ENCODE assay signal across 35 cellular contexts in genomic region chr11:61709110-61709509, GRCh38. TPM values are rescaled to one million over a fixed set of nuclear protein-coding genes. Genes with fewer than 3 reads are reported as not detected.
"Had no signal": no experiment of that assay in that cellular context is flagged by ENCODE, and none has a peak within 500 bp of the region (broad histone marks: within the 10 kb centered on the region; RNA-seq: fewer than 3 reads in every experiment).

No MANE protein-coding gene starts in this region.

- H3K9me3 ChIP-seq: ascending aorta had no signal

- DNase-seq: activated B cell treated with CpG ODN at 0.5 μM for 24 hours; activated CD4-positive, alpha-beta memory T cell treated with anti-CD3 and anti-CD28 coated beads for 36 hours; activated CD4-positive, alpha-beta T cell treated with anti-CD3 and anti-CD28 coated beads for 4 hours; activated CD4-positive, alpha-beta T cell treated with anti-CD3 and anti-CD28 coated beads, Interleukin-2, amount 10 ng/mL, durations not matched to agents 24 days and 14 days; activated CD4-positive, alpha-beta T cell treated with anti-CD3 and anti-CD28 coated beads, Interleukin-2, amount 50 U/mL, for 1 hour; activated CD4-positive, alpha-beta T cell treated with anti-CD3 and anti-CD28 coated beads, Interleukin-2, amount 50 U/mL, for 4 hours; activated CD4-positive, CD25-positive, alpha-beta regulatory T cell treated with anti-CD3 and anti-CD28 coated beads, Interleukin-2, amount 50 U/mL, for 72 hours; activated CD8-positive, alpha-beta memory T cell treated with anti-CD3 and anti-CD28 coated beads, Interleukin-2, amount 50 U/mL, for 4 hours; activated CD8-positive, alpha-beta T cell treated with anti-CD3 and anti-CD28 coated beads for 36 hours; activated effector memory CD4-positive, alpha-beta T cell treated with Interleukin-2 at 50 U/mL for 16 hours; activated gamma-delta T cell; activated naive CD4-positive, alpha-beta T cell treated with anti-CD3 and anti-CD28 coated beads, Interleukin-2, amount 10 ng/mL, durations not matched to agents 7 days and 5 days; activated naive CD4-positive, alpha-beta T cell treated with Interleukin-2 at 50 U/mL for 16 hours; activated naive CD8-positive, alpha-beta T cell treated with anti-CD3 and anti-CD28 coated beads, Interleukin-2, amount 10 ng/mL, durations not matched to agents 7 days and 5 days; activated naive CD8-positive, alpha-beta T cell treated with anti-CD3 and anti-CD28 coated beads, Interleukin-2, amount 50 U/mL, for 24 hours; activated T-cell treated with anti-CD3 and anti-CD28 coated beads, Interleukin-2, amount 50 U/mL, for 24 hours; activated T-cell treated with anti-CD3 and anti-CD28 coated beads, Interleukin-2, amount 50 U/mL, for 48 hours; amygdala; anterior cingulate cortex; caudate nucleus; T-helper 1 cell; T-helper 2 cell; T-helper 9 cell had no signal

- H3K4me1 ChIP-seq: ascending aorta had no signal

- H3K4me3 Mint-ChIP-seq: activated B cell treated with CpG ODN at 0.5 μM for 24 hours; activated CD4-positive, alpha-beta memory T cell treated with anti-CD3 and anti-CD28 coated beads for 36 hours; activated CD4-positive, alpha-beta T cell treated with anti-CD3 and anti-CD28 coated beads, Interleukin-2, amount 10 ng/mL, durations not matched to agents 24 days and 14 days; activated CD8-positive, alpha-beta T cell treated with anti-CD3 and anti-CD28 coated beads for 36 hours; activated naive CD4-positive, alpha-beta T cell treated with anti-CD3 and anti-CD28 coated beads, Interleukin-2, amount 10 ng/mL, durations not matched to agents 7 days and 5 days; activated naive CD4-positive, alpha-beta T cell treated with anti-CD3 and anti-CD28 coated beads, Interleukin-2, amount 50 U/mL, for 24 hours; activated naive CD8-positive, alpha-beta T cell; activated naive CD8-positive, alpha-beta T cell treated with anti-CD3 and anti-CD28 coated beads, Interleukin-2, amount 10 ng/mL, durations not matched to agents 7 days and 5 days; activated naive CD8-positive, alpha-beta T cell treated with anti-CD3 and anti-CD28 coated beads, Interleukin-2, amount 50 U/mL, for 24 hours; activated T-cell treated with anti-CD3 and anti-CD28 coated beads, Interleukin-2, amount 50 U/mL, for 24 hours; brain; central memory CD8-positive, alpha-beta T cell; T-helper 1 cell treated with Interleukin-12 subunit alpha and Interleukin-12 subunit beta and Interleukin-4 antibody, amounts not matched to agents 30 μg/mL and 1 μg/mL, for 36 hours; T-helper 2 cell treated with Interferon-gamma antibody and Interleukin-4, amounts not matched to agents 5 μg/mL and 100 μg/mL, for 36 hours had no signal

- H3K27ac Mint-ChIP-seq: activated B cell treated with CpG ODN at 0.5 μM for 24 hours; activated CD4-positive, alpha-beta memory T cell treated with anti-CD3 and anti-CD28 coated beads for 36 hours; activated CD4-positive, alpha-beta T cell treated with anti-CD3 and anti-CD28 coated beads, Interleukin-2, amount 10 ng/mL, durations not matched to agents 24 days and 14 days; activated CD8-positive, alpha-beta T cell treated with anti-CD3 and anti-CD28 coated beads for 36 hours; activated naive CD4-positive, alpha-beta T cell treated with anti-CD3 and anti-CD28 coated beads, Interleukin-2, amount 10 ng/mL, durations not matched to agents 7 days and 5 days; activated naive CD4-positive, alpha-beta T cell treated with anti-CD3 and anti-CD28 coated beads, Interleukin-2, amount 50 U/mL, for 24 hours; activated naive CD8-positive, alpha-beta T cell; activated naive CD8-positive, alpha-beta T cell treated with anti-CD3 and anti-CD28 coated beads, Interleukin-2, amount 10 ng/mL, durations not matched to agents 7 days and 5 days; activated naive CD8-positive, alpha-beta T cell treated with anti-CD3 and anti-CD28 coated beads, Interleukin-2, amount 50 U/mL, for 24 hours; activated T-cell treated with anti-CD3 and anti-CD28 coated beads, Interleukin-2, amount 50 U/mL, for 24 hours; activated T-helper 2 cell treated with anti-CD3 and anti-CD28 coated beads, Interferon-gamma antibody, Interleukin-2, Interleukin-4, amounts not matched to agents 10 μg/mL and 5 μg/mL and 100 μg/mL, durations not matched to agents 14 hours and 24 hours and 36 hours; T-helper 1 cell treated with Interleukin-12 subunit alpha and Interleukin-12 subunit beta and Interleukin-4 antibody, amounts not matched to agents 30 μg/mL and 1 μg/mL, for 36 hours; T-helper 2 cell treated with Interferon-gamma antibody and Interleukin-4, amounts not matched to agents 5 μg/mL and 100 μg/mL, for 36 hours had no signal

- H3K4me1 Mint-ChIP-seq: activated B cell treated with CpG ODN at 0.5 μM for 24 hours; activated CD4-positive, alpha-beta T cell treated with anti-CD3 and anti-CD28 coated beads, Interleukin-2, amount 10 ng/mL, durations not matched to agents 24 days and 14 days; activated naive CD4-positive, alpha-beta T cell treated with anti-CD3 and anti-CD28 coated beads, Interleukin-2, amount 10 ng/mL, durations not matched to agents 7 days and 5 days; activated naive CD4-positive, alpha-beta T cell treated with anti-CD3 and anti-CD28 coated beads, Interleukin-2, amount 50 U/mL, for 24 hours; activated naive CD8-positive, alpha-beta T cell treated with anti-CD3 and anti-CD28 coated beads, Interleukin-2, amount 50 U/mL, for 24 hours; central memory CD8-positive, alpha-beta T cell had no signal

- H3K27ac ChIP-seq: ascending aorta, cardiac muscle cell, VCaP had no signal

- H3K36me3 ChIP-seq: ascending aorta, cardiac muscle cell had no signal

- H3K27me3 Mint-ChIP-seq: activated CD4-positive, alpha-beta memory T cell treated with anti-CD3 and anti-CD28 coated beads for 36 hours; activated CD4-positive, alpha-beta T cell treated with anti-CD3 and anti-CD28 coated beads, Interleukin-2, amount 10 ng/mL, durations not matched to agents 24 days and 14 days; activated CD8-positive, alpha-beta T cell treated with anti-CD3 and anti-CD28 coated beads for 36 hours; activated naive CD4-positive, alpha-beta T cell treated with anti-CD3 and anti-CD28 coated beads, Interleukin-2, amount 50 U/mL, for 24 hours; activated naive CD8-positive, alpha-beta T cell; activated naive CD8-positive, alpha-beta T cell treated with anti-CD3 and anti-CD28 coated beads, Interleukin-2, amount 50 U/mL, for 24 hours; activated T-cell treated with anti-CD3 and anti-CD28 coated beads, Interleukin-2, amount 50 U/mL, for 24 hours; central memory CD8-positive, alpha-beta T cell had no signal

- H3K36me3 Mint-ChIP-seq: activated CD4-positive, alpha-beta memory T cell treated with anti-CD3 and anti-CD28 coated beads for 36 hours; activated naive CD4-positive, alpha-beta T cell treated with anti-CD3 and anti-CD28 coated beads, Interleukin-2, amount 10 ng/mL, durations not matched to agents 7 days and 5 days; activated naive CD4-positive, alpha-beta T cell treated with anti-CD3 and anti-CD28 coated beads, Interleukin-2, amount 50 U/mL, for 24 hours; activated naive CD8-positive, alpha-beta T cell; activated naive CD8-positive, alpha-beta T cell treated with anti-CD3 and anti-CD28 coated beads, Interleukin-2, amount 10 ng/mL, durations not matched to agents 7 days and 5 days; brain had no signal

- H3K27me3 ChIP-seq: ascending aorta, cardiac muscle cell had no signal

- H3K9me3 Mint-ChIP-seq: activated B cell treated with CpG ODN at 0.5 μM for 24 hours; activated CD4-positive, alpha-beta memory T cell treated with anti-CD3 and anti-CD28 coated beads for 36 hours; activated CD4-positive, alpha-beta T cell treated with anti-CD3 and anti-CD28 coated beads, Interleukin-2, amount 10 ng/mL, durations not matched to agents 24 days and 14 days; activated CD8-positive, alpha-beta T cell treated with anti-CD3 and anti-CD28 coated beads for 36 hours; activated naive CD4-positive, alpha-beta T cell treated with anti-CD3 and anti-CD28 coated beads, Interleukin-2, amount 10 ng/mL, durations not matched to agents 7 days and 5 days; activated naive CD4-positive, alpha-beta T cell treated with anti-CD3 and anti-CD28 coated beads, Interleukin-2, amount 50 U/mL, for 24 hours; activated naive CD8-positive, alpha-beta T cell treated with anti-CD3 and anti-CD28 coated beads, Interleukin-2, amount 10 ng/mL, durations not matched to agents 7 days and 5 days; activated naive CD8-positive, alpha-beta T cell treated with anti-CD3 and anti-CD28 coated beads, Interleukin-2, amount 50 U/mL, for 24 hours; activated T-cell treated with anti-CD3 and anti-CD28 coated beads, Interleukin-2, amount 50 U/mL, for 24 hours; activated T-helper 2 cell treated with anti-CD3 and anti-CD28 coated beads, Interferon-gamma antibody, Interleukin-2, Interleukin-4, amounts not matched to agents 10 μg/mL and 5 μg/mL and 100 μg/mL, durations not matched to agents 14 hours and 24 hours and 36 hours; brain; central memory CD8-positive, alpha-beta T cell; T-helper 1 cell treated with Interleukin-12 subunit alpha and Interleukin-12 subunit beta and Interleukin-4 antibody, amounts not matched to agents 30 μg/mL and 1 μg/mL, for 36 hours; T-helper 2 cell treated with Interferon-gamma antibody and Interleukin-4, amounts not matched to agents 5 μg/mL and 100 μg/mL, for 36 hours had no signal

- ATAC-seq: activated CD8-positive, alpha-beta T cell treated with anti-CD3 and anti-CD28 coated beads for 36 hours; activated naive CD8-positive, alpha-beta T cell treated with anti-CD3 and anti-CD28 coated beads, Interleukin-2, amount 50 U/mL, for 24 hours had no signal

- H3K4me3 ChIP-seq: ascending aorta, cardiac muscle cell had no signal

- FAIRE-seq: bronchial epithelial cell, TTC549 had no signal

RNA-seq across cellular contexts. Expression of gene DAGLA, which starts 28.9 kb away (rescaled TPM):
- total RNA-seq: activated B cell treated with CpG ODN at 0.5 μM for 24 hours had no signal

RNA-seq across cellular contexts. Expression of gene MYRF, which starts 43.3 kb away (rescaled TPM):
- total RNA-seq: ascending aorta had no signal
